ENCODE assay signal across 2 cellular contexts in the genomic region with DNA sequence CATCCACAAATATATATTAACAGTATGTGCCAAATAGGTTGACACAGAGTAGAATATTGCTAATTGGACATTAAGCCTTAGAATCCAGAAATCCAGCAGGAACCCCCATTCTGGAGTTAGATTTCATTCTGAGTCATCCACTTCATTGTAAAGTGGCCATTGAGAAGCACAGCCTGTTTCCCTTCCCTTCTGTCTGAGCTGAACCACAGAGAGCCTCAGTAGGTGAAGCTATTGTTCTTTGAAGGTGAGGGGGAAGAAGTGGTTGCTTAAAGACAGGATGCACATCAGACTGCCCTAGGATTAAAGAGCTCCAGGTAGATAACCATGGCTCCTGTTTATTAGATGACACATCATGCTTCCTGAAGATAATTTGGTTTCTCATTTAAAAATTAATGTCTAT.
TF ChIP-seq lines count a peak whose summit lies in the region.

No MANE protein-coding gene starts in this region.

TF ChIP-seq in Ishikawa, 13 proteins besides CTCF, POLR2A, EP300 and RAD21 (continued from another document):
- TF ChIP-seq, protein P1, sequence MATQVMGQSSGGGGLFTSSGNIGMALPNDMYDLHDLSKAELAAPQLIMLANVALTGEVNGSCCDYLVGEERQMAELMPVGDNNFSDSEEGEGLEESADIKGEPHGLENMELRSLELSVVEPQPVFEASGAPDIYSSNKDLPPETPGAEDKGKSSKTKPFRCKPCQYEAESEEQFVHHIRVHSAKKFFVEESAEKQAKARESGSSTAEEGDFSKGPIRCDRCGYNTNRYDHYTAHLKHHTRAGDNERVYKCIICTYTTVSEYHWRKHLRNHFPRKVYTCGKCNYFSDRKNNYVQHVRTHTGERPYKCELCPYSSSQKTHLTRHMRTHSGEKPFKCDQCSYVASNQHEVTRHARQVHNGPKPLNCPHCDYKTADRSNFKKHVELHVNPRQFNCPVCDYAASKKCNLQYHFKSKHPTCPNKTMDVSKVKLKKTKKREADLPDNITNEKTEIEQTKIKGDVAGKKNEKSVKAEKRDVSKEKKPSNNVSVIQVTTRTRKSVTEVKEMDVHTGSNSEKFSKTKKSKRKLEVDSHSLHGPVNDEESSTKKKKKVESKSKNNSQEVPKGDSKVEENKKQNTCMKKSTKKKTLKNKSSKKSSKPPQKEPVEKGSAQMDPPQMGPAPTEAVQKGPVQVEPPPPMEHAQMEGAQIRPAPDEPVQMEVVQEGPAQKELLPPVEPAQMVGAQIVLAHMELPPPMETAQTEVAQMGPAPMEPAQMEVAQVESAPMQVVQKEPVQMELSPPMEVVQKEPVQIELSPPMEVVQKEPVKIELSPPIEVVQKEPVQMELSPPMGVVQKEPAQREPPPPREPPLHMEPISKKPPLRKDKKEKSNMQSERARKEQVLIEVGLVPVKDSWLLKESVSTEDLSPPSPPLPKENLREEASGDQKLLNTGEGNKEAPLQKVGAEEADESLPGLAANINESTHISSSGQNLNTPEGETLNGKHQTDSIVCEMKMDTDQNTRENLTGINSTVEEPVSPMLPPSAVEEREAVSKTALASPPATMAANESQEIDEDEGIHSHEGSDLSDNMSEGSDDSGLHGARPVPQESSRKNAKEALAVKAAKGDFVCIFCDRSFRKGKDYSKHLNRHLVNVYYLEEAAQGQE (IDR thresholded peaks at IDR 0.05; ENCODE audit: low read depth), result no peak
- no peak for TF ChIP-seq CEBPB (IDR thresholded peaks at IDR 0.05)

TF ChIP-seq in HepG2, 621 proteins besides CTCF, POLR2A, EP300 and RAD21 (continued from another document):
- TF ChIP-seq, protein P2, sequence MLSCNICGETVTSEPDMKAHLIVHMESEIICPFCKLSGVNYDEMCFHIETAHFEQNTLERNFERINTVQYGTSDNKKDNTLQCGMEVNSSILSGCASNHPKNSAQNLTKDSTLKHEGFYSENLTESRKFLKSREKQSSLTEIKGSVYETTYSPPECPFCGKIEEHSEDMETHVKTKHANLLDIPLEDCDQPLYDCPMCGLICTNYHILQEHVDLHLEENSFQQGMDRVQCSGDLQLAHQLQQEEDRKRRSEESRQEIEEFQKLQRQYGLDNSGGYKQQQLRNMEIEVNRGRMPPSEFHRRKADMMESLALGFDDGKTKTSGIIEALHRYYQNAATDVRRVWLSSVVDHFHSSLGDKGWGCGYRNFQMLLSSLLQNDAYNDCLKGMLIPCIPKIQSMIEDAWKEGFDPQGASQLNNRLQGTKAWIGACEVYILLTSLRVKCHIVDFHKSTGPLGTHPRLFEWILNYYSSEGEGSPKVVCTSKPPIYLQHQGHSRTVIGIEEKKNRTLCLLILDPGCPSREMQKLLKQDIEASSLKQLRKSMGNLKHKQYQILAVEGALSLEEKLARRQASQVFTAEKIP (CRISPR knock-in tag; IDR thresholded peaks at IDR 0.05; ENCODE audit: borderline replicate concordance), result no peak
